Comparison of ENCODE assay signal across 1 cellular context in genomic region chr10:79347226-79347893, GRCh38.
TF ChIP-seq lines count a peak whose summit lies in the region.

TSS of gene PPIF (plus strand) at chr10:79347469. CDS start at chr10:79347549, 80 bp downstream.

TF ChIP-seq in HepG2, 621 proteins besides CTCF, POLR2A, EP300 and RAD21 (continued from another document and continues in another):
- no peak for TF ChIP-seq EZH2 (conservative IDR thresholded peaks at IDR 0.05; ENCODE audit: low read depth, low read length)
- peak; percentile 22; the same call in 1 of the 2 replicates for TF ChIP-seq ARID5B (CRISPR knock-in tag; IDR thresholded peaks at IDR 0.05)
- TF ChIP-seq SOX5 (CRISPR knock-in tag; IDR thresholded peaks at IDR 0.05; ENCODE audit: borderline replicate concordance), result peak; percentile 11; the same call in 1 of the 2 replicates
- TF ChIP-seq ZNF746 (CRISPR knock-in tag; IDR thresholded peaks at IDR 0.05), result no peak
- TF ChIP-seq SIX1 (CRISPR knock-in tag; IDR thresholded peaks at IDR 0.05; ENCODE audit: borderline replicate concordance), result no peak
- peak; percentile 25; the same call in 1 of the 2 replicates for TF ChIP-seq ZNF367 (CRISPR knock-in tag; IDR thresholded peaks at IDR 0.05; ENCODE audit: borderline replicate concordance)
- peak; percentile 46; the same call in 1 of the 2 replicates for TF ChIP-seq ZNF431 (CRISPR knock-in tag; IDR thresholded peaks at IDR 0.05; ENCODE audit: borderline replicate concordance, low read depth)
- TF ChIP-seq, protein P1, sequence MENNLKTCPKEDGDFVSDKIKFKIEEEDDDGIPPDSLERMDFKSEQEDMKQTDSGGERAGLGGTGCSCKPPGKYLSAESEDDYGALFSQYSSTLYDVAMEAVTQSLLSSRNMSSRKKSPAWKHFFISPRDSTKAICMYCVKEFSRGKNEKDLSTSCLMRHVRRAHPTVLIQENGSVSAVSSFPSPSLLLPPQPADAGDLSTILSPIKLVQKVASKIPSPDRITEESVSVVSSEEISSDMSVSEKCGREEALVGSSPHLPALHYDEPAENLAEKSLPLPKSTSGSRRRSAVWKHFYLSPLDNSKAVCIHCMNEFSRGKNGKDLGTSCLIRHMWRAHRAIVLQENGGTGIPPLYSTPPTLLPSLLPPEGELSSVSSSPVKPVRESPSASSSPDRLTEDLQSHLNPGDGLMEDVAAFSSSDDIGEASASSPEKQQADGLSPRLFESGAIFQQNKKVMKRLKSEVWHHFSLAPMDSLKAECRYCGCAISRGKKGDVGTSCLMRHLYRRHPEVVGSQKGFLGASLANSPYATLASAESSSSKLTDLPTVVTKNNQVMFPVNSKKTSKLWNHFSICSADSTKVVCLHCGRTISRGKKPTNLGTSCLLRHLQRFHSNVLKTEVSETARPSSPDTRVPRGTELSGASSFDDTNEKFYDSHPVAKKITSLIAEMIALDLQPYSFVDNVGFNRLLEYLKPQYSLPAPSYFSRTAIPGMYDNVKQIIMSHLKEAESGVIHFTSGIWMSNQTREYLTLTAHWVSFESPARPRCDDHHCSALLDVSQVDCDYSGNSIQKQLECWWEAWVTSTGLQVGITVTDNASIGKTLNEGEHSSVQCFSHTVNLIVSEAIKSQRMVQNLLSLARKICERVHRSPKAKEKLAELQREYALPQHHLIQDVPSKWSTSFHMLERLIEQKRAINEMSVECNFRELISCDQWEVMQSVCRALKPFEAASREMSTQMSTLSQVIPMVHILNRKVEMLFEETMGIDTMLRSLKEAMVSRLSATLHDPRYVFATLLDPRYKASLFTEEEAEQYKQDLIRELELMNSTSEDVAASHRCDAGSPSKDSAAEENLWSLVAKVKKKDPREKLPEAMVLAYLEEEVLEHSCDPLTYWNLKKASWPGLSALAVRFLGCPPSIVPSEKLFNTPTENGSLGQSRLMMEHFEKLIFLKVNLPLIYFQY (CRISPR knock-in tag; IDR thresholded peaks at IDR 0.05; ENCODE audit: borderline replicate concordance), result peak; percentile 17; the same call in 1 of the 2 replicates
- peak; percentile 69; the same call in 1 of the 2 replicates for TF ChIP-seq ZNF749 (CRISPR knock-in tag; IDR thresholded peaks at IDR 0.05; ENCODE audit: borderline replicate concordance)
- peak; percentile 82; the same call in 1 of the 2 replicates for TF ChIP-seq ETS1 (CRISPR knock-in tag; IDR thresholded peaks at IDR 0.05)
- TF ChIP-seq MED1 (CRISPR knock-in tag; IDR thresholded peaks at IDR 0.05), result no peak; the same call in 1 of the 2 replicates
- TF ChIP-seq DBP (CRISPR knock-in tag; IDR thresholded peaks at IDR 0.05; ENCODE audit: not compliant biosample characterization), result no peak
- peak; percentile 78 for TF ChIP-seq E2F1 (CRISPR knock-in tag; IDR thresholded peaks at IDR 0.05)
- peak; percentile 56 to 78 for TF ChIP-seq HMGXB4 (CRISPR knock-in tag; IDR thresholded peaks at IDR 0.05; ENCODE audit: borderline replicate concordance in 1 of 2, low read depth in 1 of 2)
- no peak for TF ChIP-seq REPIN1 (CRISPR knock-in tag; IDR thresholded peaks at IDR 0.05; ENCODE audit: borderline replicate concordance, low read depth)
- peak; percentile 87 for TF ChIP-seq XRCC5 (optimal IDR thresholded peaks at IDR 0.05; ENCODE audit: low read length)
- 0 out of 2 replicates have a peak, but pooled peaks have one; percentile 21 for TF ChIP-seq ZNF747 (CRISPR knock-in tag; IDR thresholded peaks at IDR 0.05; ENCODE audit: borderline replicate concordance)
- no peak for TF ChIP-seq ZNF280B (CRISPR knock-in tag; IDR thresholded peaks at IDR 0.05; ENCODE audit: borderline replicate concordance)
- TF ChIP-seq ZZZ3 (CRISPR knock-in tag; IDR thresholded peaks at IDR 0.05; ENCODE audit: borderline replicate concordance), result no peak
- TF ChIP-seq SMAD9 (CRISPR knock-in tag; IDR thresholded peaks at IDR 0.05), result no peak
- TF ChIP-seq NR2F6 (IDR thresholded peaks at IDR 0.05), result no peak
- TF ChIP-seq NR2F6 (CRISPR knock-in tag; IDR thresholded peaks at IDR 0.05), result peak; percentile 58; the same call in 1 of the 2 replicates
- no peak for TF ChIP-seq ZSCAN29 (CRISPR knock-in tag; conservative IDR thresholded peaks at IDR 0.05)
- TF ChIP-seq, protein P2, sequence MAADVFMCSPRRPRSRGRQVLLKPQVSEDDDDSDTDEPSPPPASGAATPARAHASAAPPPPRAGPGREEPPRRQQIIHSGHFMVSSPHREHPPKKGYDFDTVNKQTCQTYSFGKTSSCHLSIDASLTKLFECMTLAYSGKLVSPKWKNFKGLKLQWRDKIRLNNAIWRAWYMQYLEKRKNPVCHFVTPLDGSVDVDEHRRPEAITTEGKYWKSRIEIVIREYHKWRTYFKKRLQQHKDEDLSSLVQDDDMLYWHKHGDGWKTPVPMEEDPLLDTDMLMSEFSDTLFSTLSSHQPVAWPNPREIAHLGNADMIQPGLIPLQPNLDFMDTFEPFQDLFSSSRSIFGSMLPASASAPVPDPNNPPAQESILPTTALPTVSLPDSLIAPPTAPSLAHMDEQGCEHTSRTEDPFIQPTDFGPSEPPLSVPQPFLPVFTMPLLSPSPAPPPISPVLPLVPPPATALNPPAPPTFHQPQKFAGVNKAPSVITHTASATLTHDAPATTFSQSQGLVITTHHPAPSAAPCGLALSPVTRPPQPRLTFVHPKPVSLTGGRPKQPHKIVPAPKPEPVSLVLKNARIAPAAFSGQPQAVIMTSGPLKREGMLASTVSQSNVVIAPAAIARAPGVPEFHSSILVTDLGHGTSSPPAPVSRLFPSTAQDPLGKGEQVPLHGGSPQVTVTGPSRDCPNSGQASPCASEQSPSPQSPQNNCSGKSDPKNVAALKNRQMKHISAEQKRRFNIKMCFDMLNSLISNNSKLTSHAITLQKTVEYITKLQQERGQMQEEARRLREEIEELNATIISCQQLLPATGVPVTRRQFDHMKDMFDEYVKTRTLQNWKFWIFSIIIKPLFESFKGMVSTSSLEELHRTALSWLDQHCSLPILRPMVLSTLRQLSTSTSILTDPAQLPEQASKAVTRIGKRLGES (CRISPR knock-in tag; IDR thresholded peaks at IDR 0.05; ENCODE audit: borderline replicate concordance), result 0 out of 2 replicates have a peak, but pooled peaks have one; percentile 6
- TF ChIP-seq, protein P3, sequence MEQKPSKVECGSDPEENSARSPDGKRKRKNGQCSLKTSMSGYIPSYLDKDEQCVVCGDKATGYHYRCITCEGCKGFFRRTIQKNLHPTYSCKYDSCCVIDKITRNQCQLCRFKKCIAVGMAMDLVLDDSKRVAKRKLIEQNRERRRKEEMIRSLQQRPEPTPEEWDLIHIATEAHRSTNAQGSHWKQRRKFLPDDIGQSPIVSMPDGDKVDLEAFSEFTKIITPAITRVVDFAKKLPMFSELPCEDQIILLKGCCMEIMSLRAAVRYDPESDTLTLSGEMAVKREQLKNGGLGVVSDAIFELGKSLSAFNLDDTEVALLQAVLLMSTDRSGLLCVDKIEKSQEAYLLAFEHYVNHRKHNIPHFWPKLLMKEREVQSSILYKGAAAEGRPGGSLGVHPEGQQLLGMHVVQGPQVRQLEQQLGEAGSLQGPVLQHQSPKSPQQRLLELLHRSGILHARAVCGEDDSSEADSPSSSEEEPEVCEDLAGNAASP (CRISPR knock-in tag; IDR thresholded peaks at IDR 0.05; ENCODE audit: borderline replicate concordance), result peak; percentile 78
- no peak for TF ChIP-seq ZNF660 (CRISPR knock-in tag; IDR thresholded peaks at IDR 0.05; ENCODE audit: borderline replicate concordance, low read depth)
- peak; percentile 73 for TF ChIP-seq BRF2 (CRISPR knock-in tag; IDR thresholded peaks at IDR 0.05)
- TF ChIP-seq NFYB (CRISPR knock-in tag; IDR thresholded peaks at IDR 0.05), result peak; percentile 60
- 0 out of 2 replicates have a peak, but pooled peaks have one; percentile 31 for TF ChIP-seq MIER2 (CRISPR knock-in tag; IDR thresholded peaks at IDR 0.05)
- no peak for TF ChIP-seq ZNF879 (CRISPR knock-in tag; IDR thresholded peaks at IDR 0.05)
- TF ChIP-seq ZFP36L1 (CRISPR knock-in tag; IDR thresholded peaks at IDR 0.05), result no peak
- TF ChIP-seq ZNF768 (CRISPR knock-in tag; IDR thresholded peaks at IDR 0.05), result peak; percentile 12; the same call in 1 of the 2 replicates
